In the genomic region with DNA sequence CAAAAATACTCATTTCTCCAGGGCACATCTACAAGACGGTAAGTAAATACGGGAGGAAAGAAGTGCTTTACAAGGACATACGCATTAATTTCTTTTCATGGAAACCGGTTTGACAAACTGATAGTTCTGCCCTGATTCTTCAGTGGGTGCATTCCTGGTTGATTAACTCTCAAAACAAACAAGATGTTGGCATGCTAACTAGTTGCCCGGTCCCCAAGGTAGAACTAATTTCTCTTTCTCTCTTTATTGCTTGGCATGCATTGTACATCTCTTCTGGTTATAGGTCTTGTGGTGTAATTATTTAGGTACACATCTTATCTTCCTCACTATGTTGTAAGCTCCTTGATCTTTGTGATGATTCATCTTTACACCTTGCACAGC, we compare ENCODE assay signal across 16 cellular contexts. TPM values are rescaled to one million over a fixed set of nuclear protein-coding genes. Genes with fewer than 3 reads are reported as not detected.
DNase-seq lines count a peak whose midpoint lies in the region; ATAC-seq and TF ChIP-seq lines count a peak whose summit lies in the region.
"Had no signal": no experiment of that assay in that cellular context is flagged by ENCODE, and none has a peak within 500 bp of the region (broad histone marks: within the 10 kb centered on the region; RNA-seq: fewer than 3 reads in every experiment).

No MANE protein-coding gene starts in this region.

- POLR2A ChIA-PET in RWPE1 (lab: Yijun Ruan, JAX; ENCODE audit: low non-redundant PET) = no interaction called here

- peaks cover 0 to 2% of the 10 kb centered on the region in 2 donors for H3K4me1 ChIP-seq in lung (ENCODE audit: control insufficient read depth in 2 of 2, insufficient read depth in 2 of 2, low read length in 2 of 2)

- 77 to 81% methylated on average over 5 of the region's 5 CpGs for WGBS in lung, 2 donors

- H3K4me3 ChIP-seq in lung = no peak overlapping the region

- CTCF ChIA-PET in RWPE1 (lab: Yijun Ruan, JAX) = interaction anchor here (0.5 to 0.6 kb wide), 2 partner anchors 49 to 106 kb away, joined by 3 to 4 read pairs; no protein-coding TSS in a partner anchor

- no peaks in the 10 kb centered on the region for H3K9me3 ChIP-seq in lung (ENCODE audit: control insufficient read depth in 2 of 2, insufficient read depth in 1 of 2, low read length in 1 of 2)

- H3K27ac ChIP-seq in RWPE1 (no peak overlapping the region), lung (ENCODE audit: low read depth in 1 of 2, low read length in 1 of 2) (no peak overlapping the region)
- H3K27ac ChIP-seq: KMS-11 had no signal

- TF ChIP-seq CTCF in RWPE1 (conservative IDR thresholded peaks at IDR 0.05; ENCODE audit: low read depth) = no peak
- TF ChIP-seq CTCF in lung (IDR thresholded peaks at IDR 0.05; ENCODE audit: control extremely low read depth, extremely low read depth) = no peak

- ATAC-seq in lung (ENCODE audit: insufficient read depth, low FRiP score) (peak; percentile 70), GM18907 (IDR thresholded peaks at IDR 0.05; ENCODE audit: unreplicated experiment) (no peak), GM19455 (IDR thresholded peaks at IDR 0.05; ENCODE audit: unreplicated experiment) (no peak)
- ATAC-seq: activated T-cell treated with anti-CD3 and anti-CD28 coated beads, Interleukin-2, amount 50 U/mL, for 72 hours; CD8-positive, alpha-beta T cell; stimulated activated naive CD8-positive, alpha-beta T cell treated with anti-CD3 and anti-CD28 coated beads, Interleukin-15, amount 100 ng/mL, for 72 hours had no signal

- H3K36me3 ChIP-seq in lung (ENCODE audit: control insufficient read depth in 2 of 2, insufficient read depth in 2 of 2, low read length in 2 of 2) = no peaks in the 10 kb centered on the region

- no peaks in the 10 kb centered on the region for H3K27me3 ChIP-seq in lung (ENCODE audit: control insufficient read depth, insufficient read depth)

- DNase-seq in COR-L47 (lab: John Stamatoyannopoulos, UW) (peak; percentile 26), LoVo (ENCODE audit: low spot score) (peak; percentile 78), RWPE1 (ENCODE audit: low spot score) (peak; percentile 85), lung (ENCODE audit: low spot score) (no peak), NCI-H226 (no peak), UCSD-AML1 (lab: John Stamatoyannopoulos, UW; ENCODE audit: unreplicated experiment) (no peak)
- DNase-seq: activated CD4-positive, CD25-positive, alpha-beta regulatory T cell; activated T-cell treated with anti-CD3 and anti-CD28 coated beads, Interleukin-2, amount 50 U/mL, for 72 hours; CD8-positive, alpha-beta T cell; hypothalamus; kidney glomerular epithelial cell; NCI-H446; stimulated activated naive CD8-positive, alpha-beta T cell treated with anti-CD3 and anti-CD28 coated beads, Interleukin-15, amount 100 ng/mL, for 72 hours had no signal

RNA-seq across cellular contexts. Expression of a gene that starts 46.9 kb away (rescaled TPM):
- 10 to 100 TPM; 69.5 to 96.8 TPM for total RNA-seq in lung
- polyA plus RNA-seq in lung = 10 to 100 TPM; 30.5 to 45.0 TPM

Comparison
In these comparisons a context has a peak if more than half of its experiments do, and no peak if none do; other contexts are left out.
1. DNase-seq: peak in COR-L47 (single experiment), LoVo (single experiment) and RWPE1 (single experiment); none in lung (single experiment), NCI-H226 (single experiment) and UCSD-AML1 (single experiment).